Comparison of ENCODE assay signal across 1 cellular context in genomic region chr3:184314363-184314699, GRCh38.
A peak's percentile ranks its signal among the peaks of the same experiment; 100 is the strongest.
TF ChIP-seq lines count a peak whose summit lies in the region.

A gene with protein sequence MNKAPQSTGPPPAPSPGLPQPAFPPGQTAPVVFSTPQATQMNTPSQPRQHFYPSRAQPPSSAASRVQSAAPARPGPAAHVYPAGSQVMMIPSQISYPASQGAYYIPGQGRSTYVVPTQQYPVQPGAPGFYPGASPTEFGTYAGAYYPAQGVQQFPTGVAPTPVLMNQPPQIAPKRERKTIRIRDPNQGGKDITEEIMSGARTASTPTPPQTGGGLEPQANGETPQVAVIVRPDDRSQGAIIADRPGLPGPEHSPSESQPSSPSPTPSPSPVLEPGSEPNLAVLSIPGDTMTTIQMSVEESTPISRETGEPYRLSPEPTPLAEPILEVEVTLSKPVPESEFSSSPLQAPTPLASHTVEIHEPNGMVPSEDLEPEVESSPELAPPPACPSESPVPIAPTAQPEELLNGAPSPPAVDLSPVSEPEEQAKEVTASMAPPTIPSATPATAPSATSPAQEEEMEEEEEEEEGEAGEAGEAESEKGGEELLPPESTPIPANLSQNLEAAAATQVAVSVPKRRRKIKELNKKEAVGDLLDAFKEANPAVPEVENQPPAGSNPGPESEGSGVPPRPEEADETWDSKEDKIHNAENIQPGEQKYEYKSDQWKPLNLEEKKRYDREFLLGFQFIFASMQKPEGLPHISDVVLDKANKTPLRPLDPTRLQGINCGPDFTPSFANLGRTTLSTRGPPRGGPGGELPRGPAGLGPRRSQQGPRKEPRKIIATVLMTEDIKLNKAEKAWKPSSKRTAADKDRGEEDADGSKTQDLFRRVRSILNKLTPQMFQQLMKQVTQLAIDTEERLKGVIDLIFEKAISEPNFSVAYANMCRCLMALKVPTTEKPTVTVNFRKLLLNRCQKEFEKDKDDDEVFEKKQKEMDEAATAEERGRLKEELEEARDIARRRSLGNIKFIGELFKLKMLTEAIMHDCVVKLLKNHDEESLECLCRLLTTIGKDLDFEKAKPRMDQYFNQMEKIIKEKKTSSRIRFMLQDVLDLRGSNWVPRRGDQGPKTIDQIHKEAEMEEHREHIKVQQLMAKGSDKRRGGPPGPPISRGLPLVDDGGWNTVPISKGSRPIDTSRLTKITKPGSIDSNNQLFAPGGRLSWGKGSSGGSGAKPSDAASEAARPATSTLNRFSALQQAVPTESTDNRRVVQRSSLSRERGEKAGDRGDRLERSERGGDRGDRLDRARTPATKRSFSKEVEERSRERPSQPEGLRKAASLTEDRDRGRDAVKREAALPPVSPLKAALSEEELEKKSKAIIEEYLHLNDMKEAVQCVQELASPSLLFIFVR (N-terminal part only) (plus strand): TSS chr3:184314606. CDS start chr3:184315797, 1,191 bp downstream.

TF ChIP-seq in K562, 482 proteins besides CTCF, POLR2A, EP300 and RAD21 (continued from another document and continues in another):
- TF ChIP-seq ZNF395 (CRISPR knock-in tag; IDR thresholded peaks at IDR 0.05), result no peak; the same call in 1 of the 2 replicates
- TF ChIP-seq GABPA (tag; conservative IDR thresholded peaks at IDR 0.05; ENCODE audit: low read depth), result peak; percentile 80
- TF ChIP-seq, protein P1, sequence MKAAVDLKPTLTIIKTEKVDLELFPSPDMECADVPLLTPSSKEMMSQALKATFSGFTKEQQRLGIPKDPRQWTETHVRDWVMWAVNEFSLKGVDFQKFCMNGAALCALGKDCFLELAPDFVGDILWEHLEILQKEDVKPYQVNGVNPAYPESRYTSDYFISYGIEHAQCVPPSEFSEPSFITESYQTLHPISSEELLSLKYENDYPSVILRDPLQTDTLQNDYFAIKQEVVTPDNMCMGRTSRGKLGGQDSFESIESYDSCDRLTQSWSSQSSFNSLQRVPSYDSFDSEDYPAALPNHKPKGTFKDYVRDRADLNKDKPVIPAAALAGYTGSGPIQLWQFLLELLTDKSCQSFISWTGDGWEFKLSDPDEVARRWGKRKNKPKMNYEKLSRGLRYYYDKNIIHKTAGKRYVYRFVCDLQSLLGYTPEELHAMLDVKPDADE (conservative IDR thresholded peaks at IDR 0.05; ENCODE audit: control insufficient read depth, low read depth, low read length), result 0 out of 2 replicates have a peak, but pooled peaks have one; percentile 16
- no peak for TF ChIP-seq HBP1 (CRISPR knock-in tag; IDR thresholded peaks at IDR 0.05)
- TF ChIP-seq, protein P2, sequence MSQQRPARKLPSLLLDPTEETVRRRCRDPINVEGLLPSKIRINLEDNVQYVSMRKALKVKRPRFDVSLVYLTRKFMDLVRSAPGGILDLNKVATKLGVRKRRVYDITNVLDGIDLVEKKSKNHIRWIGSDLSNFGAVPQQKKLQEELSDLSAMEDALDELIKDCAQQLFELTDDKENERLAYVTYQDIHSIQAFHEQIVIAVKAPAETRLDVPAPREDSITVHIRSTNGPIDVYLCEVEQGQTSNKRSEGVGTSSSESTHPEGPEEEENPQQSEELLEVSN (IDR thresholded peaks at IDR 0.05; ENCODE audit: borderline replicate concordance in 1 of 2, extremely low read depth in 1 of 2, insufficient read depth in 1 of 2, insufficient read length in 1 of 2, low read depth in 1 of 2, low read length in 1 of 2, poor library complexity in 1 of 2, severe bottlenecking in 1 of 2), result peak; percentile 40 to 89
- no peak for TF ChIP-seq NCOA2 (IDR thresholded peaks at IDR 0.05; ENCODE audit: partially characterized antibody in 2 of 2)
- TF ChIP-seq FOXM1 (IDR thresholded peaks at IDR 0.05; ENCODE audit: low read depth), result no peak
- 0 out of 2 replicates have a peak, but pooled peaks have one; percentile 38 for TF ChIP-seq FOXM1 (CRISPR knock-in tag; IDR thresholded peaks at IDR 0.05; ENCODE audit: low read depth)
- peak; percentile 27; the same call in 1 of the 2 replicates for TF ChIP-seq HCFC1 (IDR thresholded peaks at IDR 0.05; ENCODE audit: low read depth, low read length)
- 0 out of 2 replicates have a peak, but pooled peaks have one; percentile 3 for TF ChIP-seq ZNF766 (CRISPR knock-in tag; conservative IDR thresholded peaks at IDR 0.05)
- no peak for TF ChIP-seq OTX1 (CRISPR knock-in tag; IDR thresholded peaks at IDR 0.05)
- 0 out of 2 replicates have a peak, but pooled peaks have one; percentile 3 for TF ChIP-seq DPF2 (IDR thresholded peaks at IDR 0.05)
- TF ChIP-seq CREM (IDR thresholded peaks at IDR 0.05; ENCODE audit: low read depth), result peak; percentile 39; the same call in 1 of the 2 replicates
- TF ChIP-seq CBX1 (IDR thresholded peaks at IDR 0.05; ENCODE audit: low read depth), result no peak
- peak in 1 of 2 experiments; percentile 59; a peak in 1 of 4 replicates for TF ChIP-seq SIN3A (IDR thresholded peaks at IDR 0.05; ENCODE audit: borderline replicate concordance in 2 of 2, control insufficient read depth in 1 of 2, low read depth in 2 of 2, low read length in 2 of 2)
- peak; percentile 56 for TF ChIP-seq SP1 (CRISPR knock-in tag; IDR thresholded peaks at IDR 0.05)
- no peak for TF ChIP-seq ZEB2 (IDR thresholded peaks at IDR 0.05)
- TF ChIP-seq GMEB1 (CRISPR knock-in tag; IDR thresholded peaks at IDR 0.05), result peak; percentile 84
- TF ChIP-seq, protein P3, sequence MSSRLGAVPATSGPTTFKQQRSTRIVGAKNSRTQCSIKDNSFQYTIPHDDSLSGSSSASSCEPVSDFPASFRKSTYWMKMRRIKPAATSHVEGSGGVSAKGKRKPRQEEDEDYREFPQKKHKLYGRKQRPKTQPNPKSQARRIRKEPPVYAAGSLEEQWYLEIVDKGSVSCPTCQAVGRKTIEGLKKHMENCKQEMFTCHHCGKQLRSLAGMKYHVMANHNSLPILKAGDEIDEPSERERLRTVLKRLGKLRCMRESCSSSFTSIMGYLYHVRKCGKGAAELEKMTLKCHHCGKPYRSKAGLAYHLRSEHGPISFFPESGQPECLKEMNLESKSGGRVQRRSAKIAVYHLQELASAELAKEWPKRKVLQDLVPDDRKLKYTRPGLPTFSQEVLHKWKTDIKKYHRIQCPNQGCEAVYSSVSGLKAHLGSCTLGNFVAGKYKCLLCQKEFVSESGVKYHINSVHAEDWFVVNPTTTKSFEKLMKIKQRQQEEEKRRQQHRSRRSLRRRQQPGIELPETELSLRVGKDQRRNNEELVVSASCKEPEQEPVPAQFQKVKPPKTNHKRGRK (tag; IDR thresholded peaks at IDR 0.05), result no peak
- TF ChIP-seq CXXC5 (CRISPR knock-in tag; IDR thresholded peaks at IDR 0.05), result peak; percentile 86
- TF ChIP-seq EP400 (IDR thresholded peaks at IDR 0.05), result peak; percentile 73; the same call in 1 of the 2 replicates
- peak; percentile 85 for TF ChIP-seq POLR2G (IDR thresholded peaks at IDR 0.05; ENCODE audit: low read depth, low read length)
- no peak for TF ChIP-seq DMBX1 (CRISPR knock-in tag; IDR thresholded peaks at IDR 0.05; ENCODE audit: borderline replicate concordance)
- TF ChIP-seq XRCC5 (IDR thresholded peaks at IDR 0.05; ENCODE audit: low read depth, low read length), result no peak
- TF ChIP-seq KDM5B (IDR thresholded peaks at IDR 0.05; ENCODE audit: insufficient replicate concordance, low read depth, low read length), result peak; percentile 87
- TF ChIP-seq USF1 (CRISPR knock-in tag; IDR thresholded peaks at IDR 0.05), result peak; percentile 97
- TF ChIP-seq, protein P4, sequence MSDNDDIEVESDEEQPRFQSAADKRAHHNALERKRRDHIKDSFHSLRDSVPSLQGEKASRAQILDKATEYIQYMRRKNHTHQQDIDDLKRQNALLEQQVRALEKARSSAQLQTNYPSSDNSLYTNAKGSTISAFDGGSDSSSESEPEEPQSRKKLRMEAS (CRISPR knock-in tag; IDR thresholded peaks at IDR 0.05), result peak; percentile 89
- no peak for TF ChIP-seq NFATC3 (IDR thresholded peaks at IDR 0.05)
- TF ChIP-seq ELF1 (tag; IDR thresholded peaks at IDR 0.05), result peak; percentile 84
- no peak for TF ChIP-seq KDM1A (IDR thresholded peaks at IDR 0.05)
- peak; percentile 56 for TF ChIP-seq RBFOX2 (IDR thresholded peaks at IDR 0.05; ENCODE audit: low read depth, low read length)
- no peak for TF ChIP-seq LCOR (CRISPR knock-in tag; IDR thresholded peaks at IDR 0.05)
- TF ChIP-seq ZNF77 (CRISPR knock-in tag; IDR thresholded peaks at IDR 0.05), result no peak
- TF ChIP-seq NBN (IDR thresholded peaks at IDR 0.05; ENCODE audit: low read depth), result 0 out of 2 replicates have a peak, but pooled peaks have one; percentile 2
- TF ChIP-seq, protein P5, sequence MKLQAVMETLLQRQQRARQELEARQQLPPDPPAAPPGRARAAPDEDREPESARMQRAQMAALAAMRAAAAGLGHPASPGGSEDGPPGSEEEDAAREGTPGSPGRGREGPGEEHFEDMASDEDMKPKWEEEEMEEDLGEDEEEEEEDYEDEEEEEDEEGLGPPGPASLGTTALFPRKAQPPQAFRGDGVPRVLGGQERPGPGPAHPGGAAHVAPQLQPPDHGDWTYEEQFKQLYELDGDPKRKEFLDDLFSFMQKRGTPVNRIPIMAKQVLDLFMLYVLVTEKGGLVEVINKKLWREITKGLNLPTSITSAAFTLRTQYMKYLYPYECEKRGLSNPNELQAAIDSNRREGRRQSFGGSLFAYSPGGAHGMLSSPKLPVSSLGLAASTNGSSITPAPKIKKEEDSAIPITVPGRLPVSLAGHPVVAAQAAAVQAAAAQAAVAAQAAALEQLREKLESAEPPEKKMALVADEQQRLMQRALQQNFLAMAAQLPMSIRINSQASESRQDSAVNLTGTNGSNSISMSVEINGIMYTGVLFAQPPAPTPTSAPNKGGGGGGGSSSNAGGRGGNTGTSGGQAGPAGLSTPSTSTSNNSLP (IDR thresholded peaks at IDR 0.05; ENCODE audit: borderline replicate concordance, low read depth, low read length), result no peak
- no peak for TF ChIP-seq RBM17 (IDR thresholded peaks at IDR 0.05; ENCODE audit: borderline replicate concordance, low read depth, low read length)
- peak; percentile 78; the same call in 1 of the 2 replicates for TF ChIP-seq MXI1 (IDR thresholded peaks at IDR 0.05; ENCODE audit: low read depth, low read length)
- TF ChIP-seq ZNF143 (CRISPR knock-in tag; IDR thresholded peaks at IDR 0.05), result no peak
- no peak for TF ChIP-seq SNRNP70 (optimal IDR thresholded peaks at IDR 0.05; ENCODE audit: low read depth, low read length)
- peak; percentile 23; the same call in 1 of the 2 replicates for TF ChIP-seq LEF1 (IDR thresholded peaks at IDR 0.05)
- 0 out of 2 replicates have a peak, but pooled peaks have one; percentile 43 for TF ChIP-seq SUPT5H (IDR thresholded peaks at IDR 0.05)
- no peak for TF ChIP-seq ZNF695 (CRISPR knock-in tag; IDR thresholded peaks at IDR 0.05)
- TF ChIP-seq CBX3 (IDR thresholded peaks at IDR 0.05; ENCODE audit: borderline replicate concordance in 1 of 2, low read length in 2 of 2), result no peak
- TF ChIP-seq HNRNPUL1 (IDR thresholded peaks at IDR 0.05; ENCODE audit: low read length), result no peak
- TF ChIP-seq CBFA2T2 (conservative IDR thresholded peaks at IDR 0.05), result peak; percentile 86
- no peak for TF ChIP-seq RFX5 (IDR thresholded peaks at IDR 0.05; ENCODE audit: low read depth, low read length)
- no peak for TF ChIP-seq PHF20 (IDR thresholded peaks at IDR 0.05; ENCODE audit: partially characterized antibody)
- no peak for TF ChIP-seq MYNN (IDR thresholded peaks at IDR 0.05)
- no peak for TF ChIP-seq MYNN (CRISPR knock-in tag; IDR thresholded peaks at IDR 0.05)
- no peak; the same call in 1 of the 2 replicates for TF ChIP-seq RB1 (IDR thresholded peaks at IDR 0.05; ENCODE audit: low read depth)
- TF ChIP-seq RAD51 (IDR thresholded peaks at IDR 0.05; ENCODE audit: borderline replicate concordance, low read depth), result peak; percentile 97
- TF ChIP-seq HDAC1 (IDR thresholded peaks at IDR 0.05), result peak in 1 of 2 experiments; percentile 18; a peak in 1 of 4 replicates
- TF ChIP-seq CCNT2 (IDR thresholded peaks at IDR 0.05; ENCODE audit: borderline replicate concordance, extremely low read depth, insufficient read length, low read depth, low read length), result peak; percentile 70
- peak in 2 of 3 experiments; percentile 81 to 85 for TF ChIP-seq YY1 (IDR thresholded peaks at IDR 0.05; ENCODE audit: borderline replicate concordance in 1 of 3, control insufficient read depth in 1 of 3, extremely low read depth in 1 of 3, insufficient read depth in 3 of 3, insufficient read length in 1 of 3, insufficient replicate concordance in 2 of 3, low read depth in 1 of 3, low read length in 2 of 3)
